ENCODE assay signal across 8 cellular contexts in the genomic region with DNA sequence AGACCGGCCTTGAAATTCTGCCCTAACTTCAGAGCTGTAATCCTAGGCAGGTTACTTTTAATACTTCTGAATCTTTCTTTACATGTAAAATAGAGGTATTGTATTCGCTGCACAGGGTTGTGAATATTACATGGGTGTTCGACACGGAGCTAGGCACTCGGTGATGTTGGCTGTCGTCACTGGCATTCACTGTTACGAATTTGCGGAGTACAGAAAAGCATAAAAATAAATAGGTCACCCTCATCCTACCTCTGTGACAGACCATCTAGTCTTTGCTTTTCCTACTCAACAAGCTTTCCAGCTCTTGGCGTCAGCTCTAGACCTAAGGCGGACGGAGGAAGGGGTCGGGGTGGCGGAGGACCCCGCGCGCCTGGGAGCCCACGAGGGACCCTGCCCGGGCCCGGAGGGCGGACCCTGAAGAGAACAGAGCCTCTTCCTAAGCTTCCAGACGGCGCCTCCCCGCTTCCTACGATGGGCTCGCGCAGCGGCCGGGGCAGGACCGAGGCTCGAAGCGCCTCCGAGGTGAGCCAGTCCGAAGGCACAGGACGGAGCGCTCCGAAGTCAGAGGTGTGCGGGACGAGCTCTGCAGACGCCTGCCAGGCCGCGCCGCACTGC. TPM values are rescaled to one million over a fixed set of nuclear protein-coding genes. Genes with fewer than 3 reads are reported as not detected.
DNase-seq lines count a peak whose midpoint lies in the region; ATAC-seq, FAIRE-seq and TF ChIP-seq lines count a peak whose summit lies in the region.

No MANE protein-coding gene starts in this region.

- no TSS peak for BruUV-seq in K562 (replicated peaks; lab: Mats Ljungman, UMichigan)

- H3K36me3 ChIP-seq in K562 (ENCODE audit: control insufficient read depth, insufficient read depth, low read length), result peaks cover 19% of the 10 kb centered on the region
- H3K36me3 ChIP-seq in left lung, result peaks cover 0 to 21% of the 10 kb centered on the region in 2 donors
- H3K36me3 ChIP-seq in tibial nerve, result peaks cover 0 to 21% (median 6%) of the 10 kb centered on the region in 3 donors

- H4K20me1 ChIP-seq in K562 (replicated peaks; ENCODE audit: control insufficient read depth, insufficient read depth, low read length), result no peaks in the 10 kb centered on the region; the same call in 1 of the 2 replicates

- no peaks in the 10 kb centered on the region for H3K9me1 ChIP-seq in K562 (ENCODE audit: control insufficient read depth, insufficient read depth, low read length)

- in situ Hi-C loops in K562 (cut with MboI) (no loop called here), GM13977 (cut with MboI; ENCODE audit: low pct_unique_long_range_greater_than_20kb, low sequenced_read_pairs, unreplicated experiment) (no loop called here)

- H3K4me2 ChIP-seq in K562 (ENCODE audit: insufficient read depth, low read length), result peak overlapping the region; percentile 95

- H2AFZ ChIP-seq in K562 (ENCODE audit: low read depth, low read length), result peak overlapping the region; percentile 87

- POLR2A ChIA-PET in K562 (lab: Yijun Ruan, JAX), result interaction anchor here (0.7 to 2.0 kb wide), 13 partner anchors 9 to 723 kb away, joined by 3 to 9 read pairs (median 4); no protein-coding TSS in a partner anchor

- no peak for TF ChIP-seq POLR2A in K562 (conservative IDR thresholded peaks at IDR 0.05)
- TF ChIP-seq POLR2A in tibial nerve (IDR thresholded peaks at IDR 0.05), result no peak

- WGBS in K562 (ENCODE audit: insufficient coverage, low coverage, missing lambda C conversion rate), result 2% methylated on average over 20 of the region's 42 CpGs
- WGBS in tibial nerve, 2 donors, result 10 to 17% methylated on average over 15 to 29 of the region's 42 CpGs

- H3K27me3 ChIP-seq in HL-60 (ENCODE audit: insufficient read depth, poor library complexity, severe bottlenecking) (no peaks in the 10 kb centered on the region), K562 (ENCODE audit: control insufficient read depth in 2 of 2, insufficient read depth in 2 of 2, low read length in 2 of 2) (no peaks in the 10 kb centered on the region; a peak in 1 of 5 replicates), left lung (no peaks in the 10 kb centered on the region), tibial nerve (no peaks in the 10 kb centered on the region)

- intact Hi-C loops in K562 (cut with micrococcal nuclease) (loop anchor here (5.0 to 10.0 kb wide), 4 partner anchors 53 to 695 kb away; partner anchors contain the start of genes APRT and ZNF778), left lung (cut with DNase I) (no loop called here)

- CTCF ChIA-PET in K562 (lab: Yijun Ruan, JAX; ENCODE audit: low intra/inter-chr PET ratio), result interaction anchor here (0.9 kb wide), 1 partner anchor 174 kb away, joined by 3 read pairs; no protein-coding TSS in a partner anchor

- peak overlapping the region; percentile 93 to 99 for H3K9ac ChIP-seq in K562 (ENCODE audit: insufficient read depth in 1 of 2, low read depth in 2 of 2, low read length in 2 of 2)

- peak overlapping the region; percentile 87 for H3K27ac ChIP-seq in HL-60 (replicated peaks)
- peak overlapping the region; percentile 90 for H3K27ac ChIP-seq in K562 (ENCODE audit: extremely low read depth, low read depth, low read length)
- peak overlapping the region; percentile 82 to 96 for H3K27ac ChIP-seq in left lung
- H3K27ac ChIP-seq in tibial nerve, result peak overlapping the region; percentile 82 to 96 (median 92)

- DNase-seq in EL (peak; percentile 18), HL-60 (ENCODE audit: low read depth in 1 of 2, low spot score in 1 of 2) (no peak), K562 (ENCODE audit: extremely low read depth in 1 of 4, low spot score in 3 of 4) (no peak), left lung (no peak), tibial nerve (ENCODE audit: low spot score in 2 of 2) (no peak), GM13977 (ENCODE audit: low spot score) (no peak), DMS79 treated with DMSO at 0.1 percent for 48 hours (lab: John Stamatoyannopoulos, UW) (no peak)

- peak overlapping the region; percentile 68 for H3K4me3 ChIP-seq in HL-60 (replicated peaks; ENCODE audit: insufficient read depth, low read length)
- peak overlapping the region; percentile 77 for H3K4me3 ChIP-seq in K562
- peak overlapping the region; percentile 92 to 97 for H3K4me3 ChIP-seq in left lung
- peak overlapping the region; percentile 88 to 98 (median 95) for H3K4me3 ChIP-seq in tibial nerve

- peaks cover 56% of the 10 kb centered on the region for H3K79me2 ChIP-seq in K562 (ENCODE audit: control insufficient read depth, insufficient read depth, low read length)

- H3K4me1 ChIP-seq in K562 (replicated peaks in 1 of 2; ENCODE audit: control insufficient read depth in 2 of 2, insufficient read depth in 2 of 2, low read length in 2 of 2) (peaks cover 32 to 62% of the 10 kb centered on the region in 2 experiments; a peak in 4 of 5 replicates), left lung (peaks cover 22 to 54% of the 10 kb centered on the region in 2 donors), tibial nerve (peaks cover 4 to 58% (median 34%) of the 10 kb centered on the region in 4 donors)

- TF ChIP-seq EP300 in K562 (IDR thresholded peaks at IDR 0.05; ENCODE audit: low read length), result no peak
- TF ChIP-seq EP300 in tibial nerve (IDR thresholded peaks at IDR 0.05), result no peak

- ATAC-seq in K562, result peak; percentile 0
- peak; percentile 17 for ATAC-seq in left lung
- ATAC-seq in HG03432 (IDR thresholded peaks at IDR 0.05; ENCODE audit: unreplicated experiment), result no peak

- TF ChIP-seq CTCF in HL-60 (IDR thresholded peaks at IDR 0.05; ENCODE audit: insufficient read depth, low read length) (no peak), K562 (IDR thresholded peaks at IDR 0.05 in 2 of 3, conservative IDR thresholded peaks at IDR 0.05 in 1 of 3; ENCODE audit: insufficient read depth in 2 of 3, low read depth in 1 of 3, low read length in 3 of 3) (0 out of 6 replicates have a peak, but pooled peaks of 1 of the 3 experiments have one; percentile 1), left lung (IDR thresholded peaks at IDR 0.05) (no peak), tibial nerve (IDR thresholded peaks at IDR 0.05) (no peak), GM13977 (IDR thresholded peaks at IDR 0.05; ENCODE audit: extremely low read depth, insufficient read depth, missing control alignments) (no peak)

- H3K9me3 ChIP-seq in K562 (replicated peaks; ENCODE audit: control insufficient read depth, insufficient read depth, low read depth, low read length) (no peaks in the 10 kb centered on the region), left lung (no peaks in the 10 kb centered on the region), tibial nerve (no peaks in the 10 kb centered on the region)

- no peak for FAIRE-seq in K562 (lab: Jason Lieb, UNC)

- TF ChIP-seq RAD21 in K562 (CRISPR knock-in tag; conservative IDR thresholded peaks at IDR 0.05 in 1 of 2, IDR thresholded peaks at IDR 0.05 in 1 of 2), result no peak

RNA-seq across cellular contexts. Expression of gene SPG7, which starts 0.9 kb away (rescaled TPM):
- 538 and 821 TPM in 2 replicates for total RNA-seq in K562 (2011; cell fraction: chromatin; rRNA removed; ENCODE audit: low replicate concordance)
- total RNA-seq in K562 (2011; cell fraction: nucleolus; rRNA removed), result 360 and 372 TPM in 2 replicates
- total RNA-seq in K562 (2011; cell fraction: nucleoplasm; rRNA removed), result 370 and 431 TPM in 2 replicates
- total RNA-seq in K562 (2014; rRNA removed) (67.4 and 136 TPM in 2 replicates), K562 (2014; rRNA removed; fragmentation: Illumina TruSeq; extraction: Trizol) (37.3 and 41.2 TPM in 2 replicates), K562 (2015; rRNA removed; fragmentation: Illumina TruSeq; extraction: Trizol) (51.9 and 55.5 TPM in 2 replicates), K562 (2021) (74.8 and 75.4 TPM in 2 replicates), left lung (10 to 100 TPM; 79.3 to 79.5 TPM), tibial nerve (100 to 1,000 TPM; 102 to 178 (median 127) TPM)
- polyA plus RNA-seq in K562 (2011; rRNA removed) (44.2 and 53.2 TPM in 2 replicates), K562 (2014; fragmentation: Illumina TruSeq; extraction: Trizol) (49.2 and 49.4 TPM in 2 replicates), K562 (2014; fragmentation: Nextera tagmentation; extraction: Ambion mirVana) (1 to 10 TPM; 5.8 to 7.0 TPM), K562 (2014; rRNA removed) (62.6 and 89.1 TPM in 2 replicates)
- polyA plus RNA-seq in K562 (2011; cell fraction: cytosol; rRNA removed), result 33.7 and 35.7 TPM in 2 replicates
- polyA plus RNA-seq in K562 (2011; cell fraction: nucleus; rRNA removed), result 243 and 279 TPM in 2 replicates
- polyA plus RNA-seq in K562 (2012), result 41.5 and 49.6 TPM in 2 replicates
- polyA minus RNA-seq in K562 (2011; rRNA and poly(A)+ RNA removed), result 44.3 and 53.3 TPM in 2 replicates
- polyA minus RNA-seq in K562 (2011; cell fraction: cytosol; rRNA and poly(A)+ RNA removed), result 30.5 and 50.1 TPM in 2 replicates
- 79.4 and 87.9 TPM in 2 replicates for polyA minus RNA-seq in K562 (2011; cell fraction: nucleus; rRNA and poly(A)+ RNA removed)

RNA-seq across cellular contexts. Expression of gene ANKRD11, which starts 17.0 kb away (rescaled TPM):
- 521 and 557 TPM in 2 replicates for total RNA-seq in K562 (2011; cell fraction: chromatin; rRNA removed; ENCODE audit: low replicate concordance)
- 219 and 271 TPM in 2 replicates for total RNA-seq in K562 (2011; cell fraction: nucleolus; rRNA removed)
- total RNA-seq in K562 (2011; cell fraction: nucleoplasm; rRNA removed), result 280 and 307 TPM in 2 replicates
- total RNA-seq in K562 (2014; rRNA removed) (49.2 and 58.7 TPM in 2 replicates), K562 (2014; rRNA removed; fragmentation: Illumina TruSeq; extraction: Trizol) (25.4 and 31.7 TPM in 2 replicates), K562 (2015; rRNA removed; fragmentation: Illumina TruSeq; extraction: Trizol) (26.9 and 27.6 TPM in 2 replicates), K562 (2021) (114 and 126 TPM in 2 replicates), left lung (100 to 1,000 TPM in 1 of 2 donors, 10 to 100 TPM in 1; 98.2 to 123 TPM), tibial nerve (100 to 1,000 TPM; 104 to 177 (median 112) TPM)
- polyA plus RNA-seq in K562 (2011; rRNA removed) (24.1 and 24.5 TPM in 2 replicates), K562 (2014; fragmentation: Illumina TruSeq; extraction: Trizol) (41.9 and 66.8 TPM in 2 replicates), K562 (2014; fragmentation: Nextera tagmentation; extraction: Ambion mirVana) (1 to 10 TPM; 4.7 to 5.4 TPM), K562 (2014; rRNA removed) (75.6 and 83.7 TPM in 2 replicates)
- 24.1 and 43.3 TPM in 2 replicates for polyA plus RNA-seq in K562 (2011; cell fraction: cytosol; rRNA removed)
- 82.4 and 115 TPM in 2 replicates for polyA plus RNA-seq in K562 (2011; cell fraction: nucleus; rRNA removed)
- polyA plus RNA-seq in K562 (2012), result 58.0 and 101 TPM in 2 replicates
- 22.7 and 27.7 TPM in 2 replicates for polyA minus RNA-seq in K562 (2011; rRNA and poly(A)+ RNA removed)
- 41.4 and 57.3 TPM in 2 replicates for polyA minus RNA-seq in K562 (2011; cell fraction: cytosol; rRNA and poly(A)+ RNA removed)
- polyA minus RNA-seq in K562 (2011; cell fraction: nucleus; rRNA and poly(A)+ RNA removed), result 37.2 and 51.5 TPM in 2 replicates

RNA-seq across cellular contexts. Expression of gene RPL13, which starts 53.2 kb away (rescaled TPM):
- total RNA-seq in K562 (2011; cell fraction: chromatin; rRNA removed; ENCODE audit: low replicate concordance), result 190 and 375 TPM in 2 replicates
- 1,145 and 1,282 TPM in 2 replicates for total RNA-seq in K562 (2011; cell fraction: nucleolus; rRNA removed)
- total RNA-seq in K562 (2011; cell fraction: nucleoplasm; rRNA removed), result 741 and 1,472 TPM in 2 replicates
- 6,042 and 8,261 TPM in 2 replicates for total RNA-seq in K562 (2014; rRNA removed)
- total RNA-seq in K562 (2014; rRNA removed; fragmentation: Illumina TruSeq; extraction: Trizol), result 916 and 1,208 TPM in 2 replicates
- 2,074 and 2,169 TPM in 2 replicates for total RNA-seq in K562 (2015; rRNA removed; fragmentation: Illumina TruSeq; extraction: Trizol)
- total RNA-seq in K562 (2021), result 2,859 and 3,283 TPM in 2 replicates
- 1,633 and 2,887 TPM in 2 replicates for polyA plus RNA-seq in K562 (2011; rRNA removed)
- polyA plus RNA-seq in K562 (2011; cell fraction: cytosol; rRNA removed), result 3,426 and 8,334 TPM in 2 replicates
- polyA plus RNA-seq in K562 (2011; cell fraction: nucleus; rRNA removed), result 2,104 and 2,686 TPM in 2 replicates
- 2,765 and 5,488 TPM in 2 replicates for polyA plus RNA-seq in K562 (2012)
- 1,258 and 1,518 TPM in 2 replicates for polyA plus RNA-seq in K562 (2014; fragmentation: Illumina TruSeq; extraction: Trizol)
- 100 to 1,000 TPM; 227 to 348 TPM for polyA plus RNA-seq in K562 (2014; fragmentation: Nextera tagmentation; extraction: Ambion mirVana)
- 4,293 and 4,381 TPM in 2 replicates for polyA plus RNA-seq in K562 (2014; rRNA removed)
- polyA minus RNA-seq in K562 (2011; rRNA and poly(A)+ RNA removed), result 413 and 474 TPM in 2 replicates
- polyA minus RNA-seq in K562 (2011; cell fraction: cytosol; rRNA and poly(A)+ RNA removed), result 1,370 and 2,343 TPM in 2 replicates
- polyA minus RNA-seq in K562 (2011; cell fraction: nucleus; rRNA and poly(A)+ RNA removed), result 505 and 641 TPM in 2 replicates
- 1,000 to 10,000 TPM; 1,639 to 1,736 TPM for total RNA-seq in left lung
- total RNA-seq in tibial nerve, result 1,000 to 10,000 TPM; 5,811 to 9,745 (median 6,935) TPM
